Comparison of ENCODE assay signal across 21 cellular contexts in genomic region chr7:152081088-152081487, GRCh38. TPM values are rescaled to one million over a fixed set of nuclear protein-coding genes. Genes with fewer than 3 reads are reported as not detected.
DNase-seq lines count a peak whose midpoint lies in the region; ATAC-seq, FAIRE-seq and TF ChIP-seq lines count a peak whose summit lies in the region.
"Had no signal": no experiment of that assay in that cellular context is flagged by ENCODE, and none has a peak within 500 bp of the region (broad histone marks: within the 10 kb centered on the region; RNA-seq: fewer than 3 reads in every experiment).

No MANE protein-coding gene starts in this region.

- H3K9me3 ChIP-seq in HepG2 (ENCODE audit: low read length) = no peaks in the 10 kb centered on the region
- H3K9me3 ChIP-seq: esophagus squamous epithelium, sigmoid colon had no signal

- intact Hi-C loops in HepG2 (cut with micrococcal nuclease; ENCODE audit: unreplicated experiment) = no loop called here

- BruUV-seq in HepG2 (replicated peaks; lab: Mats Ljungman, UMichigan) = no TSS peak

- ATAC-seq in HepG2 (peak; percentile 94), HG03196 (IDR thresholded peaks at IDR 0.05; ENCODE audit: unreplicated experiment) (no peak), HG02840 (IDR thresholded peaks at IDR 0.05; ENCODE audit: low FRiP score, unreplicated experiment) (no peak), HG02763 (IDR thresholded peaks at IDR 0.05; ENCODE audit: unreplicated experiment) (no peak)
- ATAC-seq: activated naive CD8-positive, alpha-beta T cell treated with anti-CD3 and anti-CD28 coated beads, Interleukin-2, amount 50 U/mL, for 24 hours; stimulated activated naive CD8-positive, alpha-beta T cell treated with anti-CD3 and anti-CD28 coated beads, Interleukin-15, amount 100 ng/mL, for 72 hours; T-helper 17 cell had no signal

- H3K4me2 ChIP-seq in KMS-11 = peak overlapping the region; percentile 50
- H3K4me2 ChIP-seq in HepG2 (ENCODE audit: low read depth, low read length) = peak overlapping the region; percentile 21; the same call in 1 of the 2 replicates

- H3K27ac ChIP-seq in KMS-11 (no peak overlapping the region), HepG2 (ENCODE audit: extremely low read length, insufficient read depth, low read length) (peak overlapping the region; percentile 24)
- H3K27ac ChIP-seq: sigmoid colon had no signal

- no peak for TF ChIP-seq RAD21 in HepG2 (CRISPR knock-in tag; IDR thresholded peaks at IDR 0.05)

- FAIRE-seq in bronchial epithelial cell (lab: Jason Lieb, UNC) (no peak), HepG2 (lab: Jason Lieb, UNC) (no peak)
- FAIRE-seq: islet of Langerhans had no signal

- CTCF ChIA-PET in HepG2 (lab: Yijun Ruan, JAX; ENCODE audit: low intra/inter-chr PET ratio, low total read pairs) = no interaction called here

- POLR2A ChIA-PET in HepG2 (lab: Yijun Ruan, JAX) = interaction anchor here (0.9 kb wide), 1 partner anchor 15 kb away, joined by 3 read pairs; no protein-coding TSS in a partner anchor

- H3K4me3 ChIP-seq in KMS-11 (IDR thresholded peaks at IDR 0.05; ENCODE audit: insufficient read depth, low read depth, low read length) (no peak overlapping the region), bronchial epithelial cell (ENCODE audit: low read depth, low read length) (no peak overlapping the region), HepG2 (replicated peaks in 1 of 3; ENCODE audit: insufficient read depth in 1 of 3, low read depth in 2 of 3, low read length in 3 of 3) (no peak overlapping the region)
- H3K4me3 ChIP-seq: esophagus squamous epithelium, sigmoid colon had no signal

- H3K27me3 ChIP-seq in KMS-11 (ENCODE audit: insufficient read depth, low read depth) (no peaks in the 10 kb centered on the region), bronchial epithelial cell (ENCODE audit: control insufficient read depth, insufficient read depth, low read length) (no peaks in the 10 kb centered on the region), HepG2 (ENCODE audit: control insufficient read depth in 1 of 2, insufficient read depth in 2 of 2, low read length in 2 of 2) (no peaks in the 10 kb centered on the region)
- H3K27me3 ChIP-seq: esophagus squamous epithelium, sigmoid colon had no signal

- H3K9ac ChIP-seq in KMS-11 (no peak overlapping the region), HepG2 (ENCODE audit: insufficient read depth, low read depth, low read length) (no peak overlapping the region)

- 3% methylated on average over 4 of the region's 4 CpGs for WGBS in HepG2 (ENCODE audit: low lambda C conversion rate)

- no peaks in the 10 kb centered on the region for H4K20me1 ChIP-seq in KMS-11 (ENCODE audit: insufficient read depth)
- H4K20me1 ChIP-seq in HepG2 (ENCODE audit: insufficient read depth, low read length) = no peaks in the 10 kb centered on the region

- DNase-seq in COLO829 (ENCODE audit: low spot score) = peak; percentile 53
- peak; percentile 20 for DNase-seq in bronchial epithelial cell (ENCODE audit: low read depth)
- DNase-seq in HepG2 (ENCODE audit: low spot score) = peak; percentile 95
- no peak for DNase-seq in DMS53 treated with DMSO at 0.1 percent for 48 hours (lab: John Stamatoyannopoulos, UW; ENCODE audit: unreplicated experiment)
- DNase-seq: ACHN; activated naive CD8-positive, alpha-beta T cell treated with anti-CD3 and anti-CD28 coated beads, Interleukin-2, amount 50 U/mL, for 24 hours; CD4-positive, CD25-positive, alpha-beta regulatory T cell; esophagus squamous epithelium; head of caudate nucleus; NCI-H146; NCI-H446 treated with DMSO at 0.1 percent for 48 hours; SHP77; sigmoid colon; stimulated activated CD4-positive, alpha-beta T cell treated with anti-CD3 and anti-CD28 coated beads, Interleukin-1b, Interleukin-23, amount 100 ng/mL, for 48 hours; stimulated activated naive CD8-positive, alpha-beta T cell treated with anti-CD3 and anti-CD28 coated beads, Interleukin-15, amount 100 ng/mL, for 72 hours; T-helper 17 cell had no signal

- H3K4me1 ChIP-seq in KMS-11 (ENCODE audit: low read depth, poor library complexity, severe bottlenecking) (peaks cover 53% of the 10 kb centered on the region), HepG2 (ENCODE audit: insufficient read depth, low read length) (peaks cover 38% of the 10 kb centered on the region)

- H2AFZ ChIP-seq in KMS-11 (ENCODE audit: low read depth) (no peak overlapping the region), HepG2 (ENCODE audit: low read length) (no peak overlapping the region)

- no peaks in the 10 kb centered on the region for H3K79me2 ChIP-seq in KMS-11 (ENCODE audit: insufficient read depth, low read depth)
- H3K79me2 ChIP-seq in HepG2 (ENCODE audit: insufficient read depth, low read length) = no peaks in the 10 kb centered on the region

- TF ChIP-seq CTCF in KMS-11 (conservative IDR thresholded peaks at IDR 0.05; ENCODE audit: low read depth, low read length) = no peak
- TF ChIP-seq CTCF in bronchial epithelial cell (IDR thresholded peaks at IDR 0.05; ENCODE audit: insufficient read depth, low read length, severe bottlenecking) = no peak
- TF ChIP-seq CTCF in HepG2 (CRISPR knock-in tag; IDR thresholded peaks at IDR 0.05) = no peak

- in situ Hi-C loops in HepG2 (cut with HindIII; ENCODE audit: extremely low pct_ligation_motif_present, low pct_unique_long_range_greater_than_20kb) = no loop called here

- TF ChIP-seq EP300 in HepG2 (IDR thresholded peaks at IDR 0.05; ENCODE audit: low read depth in 2 of 2, low read length in 2 of 2) = peak in 1 of 2 experiments; percentile 75; a peak in 2 of 4 replicates
- TF ChIP-seq EP300 in HepG2 (CRISPR knock-in tag; IDR thresholded peaks at IDR 0.05; ENCODE audit: borderline replicate concordance) = 0 out of 2 replicates have a peak, but pooled peaks have one; percentile 26

- TF ChIP-seq POLR2A in HepG2 (IDR thresholded peaks at IDR 0.05; ENCODE audit: insufficient read depth in 1 of 2, low read depth in 2 of 2, low read length in 2 of 2) = no peak

- H3K36me3 ChIP-seq in KMS-11 (ENCODE audit: insufficient read depth) (no peaks in the 10 kb centered on the region), bronchial epithelial cell (ENCODE audit: control insufficient read depth, insufficient read depth, low read length) (no peaks in the 10 kb centered on the region), HepG2 (replicated peaks in 1 of 2; ENCODE audit: control insufficient read depth in 1 of 2, insufficient read depth in 2 of 2, low read length in 2 of 2) (no peaks in the 10 kb centered on the region)
- H3K36me3 ChIP-seq: esophagus squamous epithelium, sigmoid colon had no signal

TF ChIP-seq in HepG2, 621 proteins besides CTCF, POLR2A, EP300 and RAD21 (continues in another document):
- TF ChIP-seq CENPBD1 (CRISPR knock-in tag; IDR thresholded peaks at IDR 0.05; ENCODE audit: borderline replicate concordance, low read depth) (no peak), ZMAT3 (CRISPR knock-in tag; conservative IDR thresholded peaks at IDR 0.05) (no peak), MIXL1 (CRISPR knock-in tag; IDR thresholded peaks at IDR 0.05) (peak; percentile 65), GATAD2A (CRISPR knock-in tag; IDR thresholded peaks at IDR 0.05) (peak; percentile 89), PATZ1 (CRISPR knock-in tag; IDR thresholded peaks at IDR 0.05) (0 out of 2 replicates have a peak, but pooled peaks have one; percentile 13)

RNA-seq across cellular contexts. Expression of gene GALNT11, which starts 55.6 kb away (rescaled TPM):
- total RNA-seq in bronchial epithelial cell (29.1 and 31.9 TPM in 2 replicates), HepG2 (2016; rRNA removed; fragmentation: Illumina TruSeq; extraction: Trizol) (14.9 and 16.3 TPM in 2 replicates)
- total RNA-seq in HepG2 (2016; cell fraction: cytosol; rRNA removed; fragmentation: Illumina TruSeq; extraction: Trizol; ENCODE audit: low read depth) = 10.1 and 12.3 TPM in 2 replicates
- 14.1 and 16.9 TPM in 2 replicates for total RNA-seq in HepG2 (2016; cell fraction: insoluble cytoplasmic fraction; rRNA removed; fragmentation: Illumina TruSeq; extraction: Trizol)
- total RNA-seq in HepG2 (2016; cell fraction: membrane; rRNA removed; fragmentation: Illumina TruSeq; extraction: Trizol) = 24.7 and 27.4 TPM in 2 replicates
- 13.8 and 14.1 TPM in 2 replicates for total RNA-seq in HepG2 (2016; cell fraction: nucleus; rRNA removed; fragmentation: Illumina TruSeq; extraction: Trizol)
- 9.3 and 10.9 TPM in 2 replicates for polyA plus RNA-seq in HepG2 (2011; rRNA removed)
- polyA plus RNA-seq in HepG2 (2011; cell fraction: cytosol; rRNA removed) = 8.1 and 13.6 TPM in 2 replicates
- 7.5 and 10.1 TPM in 2 replicates for polyA plus RNA-seq in HepG2 (2011; cell fraction: nucleus; rRNA removed)
- 5.6 and 7.3 TPM in 2 replicates for polyA plus RNA-seq in HepG2 (2012)
- polyA plus RNA-seq in HepG2 (2016; cell fraction: cytosol; fragmentation: Illumina TruSeq; extraction: Trizol; ENCODE audit: low read depth) = 10.6 and 12.0 TPM in 2 replicates
- polyA plus RNA-seq in HepG2 (2016; cell fraction: insoluble cytoplasmic fraction; fragmentation: Illumina TruSeq; extraction: Trizol; ENCODE audit: low read depth) = 14.6 and 14.7 TPM in 2 replicates
- 19.7 and 21.0 TPM in 2 replicates for polyA plus RNA-seq in HepG2 (2016; cell fraction: membrane; fragmentation: Illumina TruSeq; extraction: Trizol; ENCODE audit: low read depth)
- 16.7 and 19.1 TPM in 2 replicates for polyA plus RNA-seq in HepG2 (2016; cell fraction: nucleus; fragmentation: Illumina TruSeq; extraction: Trizol; ENCODE audit: insufficient read depth, low read depth)
- 7.7 and 13.5 TPM in 2 replicates for polyA minus RNA-seq in HepG2 (2011; rRNA and poly(A)+ RNA removed; ENCODE audit: low replicate concordance)
- 6.1 and 7.0 TPM in 2 replicates for polyA minus RNA-seq in HepG2 (2011; cell fraction: cytosol; rRNA and poly(A)+ RNA removed)
- 8.2 and 12.4 TPM in 2 replicates for polyA minus RNA-seq in HepG2 (2011; cell fraction: nucleus; rRNA and poly(A)+ RNA removed)
